ENCODE assay signal across 9 cellular contexts in genomic region chr2:9703085-9703641, GRCh38.
DNase-seq lines count a peak whose midpoint lies in the region; ATAC-seq, FAIRE-seq and TF ChIP-seq lines count a peak whose summit lies in the region.
"Had no signal": no experiment of that assay in that cellular context is flagged by ENCODE, and none has a peak within 500 bp of the region (broad histone marks: within the 10 kb centered on the region; RNA-seq: fewer than 3 reads in every experiment).

No MANE protein-coding gene starts in this region.

- H3K4me1 ChIP-seq in hepatocyte (ENCODE audit: insufficient read depth) = peaks cover 18% of the 10 kb centered on the region

- no peak overlapping the region for H3K27ac Mint-ChIP-seq in activated naive CD4-positive, alpha-beta T cell treated with anti-CD3 and anti-CD28 coated beads for 36 hours

- no peaks in the 10 kb centered on the region for H3K36me3 Mint-ChIP-seq in activated naive CD4-positive, alpha-beta T cell treated with anti-CD3 and anti-CD28 coated beads for 36 hours (ENCODE audit: low read depth)

- no peak overlapping the region for H3K4me3 Mint-ChIP-seq in activated naive CD4-positive, alpha-beta T cell treated with anti-CD3 and anti-CD28 coated beads for 36 hours
- H3K4me3 Mint-ChIP-seq: neural crest cell had no signal

- no peaks in the 10 kb centered on the region for H4K20me1 ChIP-seq in hepatocyte (ENCODE audit: insufficient read depth, poor library complexity, severe bottlenecking)

- no peaks in the 10 kb centered on the region for H3K27me3 ChIP-seq in hepatocyte

- peak; percentile 78 for FAIRE-seq in H54 (lab: Jason Lieb, UNC)

- no peak for TF ChIP-seq POLR2A in H54 (IDR thresholded peaks at IDR 0.05; ENCODE audit: low read depth, low read length)

- no peaks in the 10 kb centered on the region for H3K9me3 ChIP-seq in hepatocyte (ENCODE audit: low read depth)

- H3K27me3 Mint-ChIP-seq in activated naive CD4-positive, alpha-beta T cell treated with anti-CD3 and anti-CD28 coated beads for 36 hours (ENCODE audit: low read depth) = no peaks in the 10 kb centered on the region

- H3K4me2 ChIP-seq in hepatocyte = peak overlapping the region; percentile 32

- H3K9me3 Mint-ChIP-seq in activated naive CD4-positive, alpha-beta T cell treated with anti-CD3 and anti-CD28 coated beads for 36 hours = no peaks in the 10 kb centered on the region

- DNase-seq in H54 (ENCODE audit: insufficient read length, low spot score) (peak; percentile 77), RWPE1 (ENCODE audit: low spot score) (peak; percentile 87), hepatocyte (ENCODE audit: low spot score) (peak; percentile 64), NCI-H1930 (lab: John Stamatoyannopoulos, UW) (no peak), NCI-H1105 treated with DMSO at 0.1 percent for 48 hours (lab: John Stamatoyannopoulos, UW) (no peak)
- peak; percentile 87 for DNase-seq in activated naive CD4-positive, alpha-beta T cell treated with anti-CD3 and anti-CD28 coated beads for 36 hours
- peak; percentile 58 for DNase-seq in stimulated activated CD8-positive, alpha-beta memory T cell treated with anti-CD3 and anti-CD28 coated beads, Interleukin-15, amount 100 ng/mL, for 1 hour (ENCODE audit: low read depth)

- CTCF ChIA-PET in RWPE1 (lab: Yijun Ruan, JAX) = interaction anchor here (0.5 to 1.3 kb wide), 6 partner anchors 13 to 280 kb away, joined by 3 to 7 read pairs (median 4); no protein-coding TSS in a partner anchor
- CTCF ChIA-PET in activated naive CD4-positive, alpha-beta T cell treated with anti-CD3 and anti-CD28 coated beads for 36 hours (lab: Charles Lee) = interaction anchor here (1.0 kb wide), 1 partner anchor 281 kb away, joined by 3 read pairs; no protein-coding TSS in a partner anchor

- peaks cover 25% of the 10 kb centered on the region for H3K4me1 Mint-ChIP-seq in activated naive CD4-positive, alpha-beta T cell treated with anti-CD3 and anti-CD28 coated beads for 36 hours (ENCODE audit: low read depth)

- H3K79me2 ChIP-seq in hepatocyte = no peaks in the 10 kb centered on the region

- H3K4me3 ChIP-seq in hepatocyte = no peak overlapping the region

- peak overlapping the region; percentile 91 for H3K27ac ChIP-seq in RWPE1
- peak overlapping the region; percentile 67 for H3K27ac ChIP-seq in hepatocyte

- ATAC-seq in GM19023 (IDR thresholded peaks at IDR 0.05; ENCODE audit: unreplicated experiment) = no peak

- no peak overlapping the region for H2AFZ ChIP-seq in hepatocyte

- H3K36me3 ChIP-seq in hepatocyte (replicated peaks; ENCODE audit: insufficient read depth, low read depth) = no peaks in the 10 kb centered on the region

- TF ChIP-seq CTCF in RWPE1 (conservative IDR thresholded peaks at IDR 0.05; ENCODE audit: low read depth) = no peak
- no peak for TF ChIP-seq CTCF in hepatocyte (IDR thresholded peaks at IDR 0.05; ENCODE audit: poor library complexity)

- WGBS in hepatocyte (ENCODE audit: low lambda C conversion rate, missing lambda C conversion rate) = 54% methylated on average over 9 of the region's 10 CpGs

- H3K9me2 ChIP-seq in hepatocyte (replicated peaks; ENCODE audit: insufficient read depth) = no peaks in the 10 kb centered on the region

- intact Hi-C loops in activated naive CD4-positive, alpha-beta T cell treated with anti-CD3 and anti-CD28 coated beads for 36 hours (cut with micrococcal nuclease) = loop anchor here (1.0 to 10.0 kb wide), 6 partner anchors 46 to 228 kb away; partner anchors contain the start of genes IAH1 and YWHAQ

- POLR2A ChIA-PET in RWPE1 (lab: Yijun Ruan, JAX; ENCODE audit: low non-redundant PET) = interaction anchor here (0.8 kb wide), 1 partner anchor 50 kb away, joined by 5 read pairs; no protein-coding TSS in a partner anchor

Comparison
In these comparisons a context has a peak if more than half of its experiments do, and no peak if none do; other contexts are left out.
1. DNase-seq: peak in H54 (single experiment), RWPE1 (single experiment), activated naive CD4-positive, alpha-beta T cell treated with anti-CD3 and anti-CD28 coated beads for 36 hours (single experiment), hepatocyte (single experiment) and stimulated activated CD8-positive, alpha-beta memory T cell treated with anti-CD3 and anti-CD28 coated beads, Interleukin-15, amount 100 ng/mL, for 1 hour (single experiment); none in NCI-H1930 (0 of 2) and NCI-H1105 treated with DMSO at 0.1 percent for 48 hours (single experiment).